Comparison of ENCODE assay signal across 21 cellular contexts in genomic region chr7:125195156-125195555, GRCh38.
DNase-seq lines count a peak whose midpoint lies in the region; ATAC-seq and TF ChIP-seq lines count a peak whose summit lies in the region.
"Had no signal": no experiment of that assay in that cellular context is flagged by ENCODE, and none has a peak within 500 bp of the region (broad histone marks: within the 10 kb centered on the region; RNA-seq: fewer than 3 reads in every experiment).

No MANE protein-coding gene starts in this region.

- in situ Hi-C loops in astrocyte of the spinal cord (cut with HindIII; ENCODE audit: low sequenced_read_pairs), result no loop called here

- DNase-seq in HCEC 1CT (peak; percentile 25), astrocyte of the spinal cord (ENCODE audit: low read depth, low spot score) (peak; percentile 42), fibroblast of the aortic adventitia (ENCODE audit: low read depth) (peak; percentile 13), putamen (ENCODE audit: low spot score) (peak; percentile 7), RPMI8226 (no peak), KG1 (lab: John Stamatoyannopoulos, UW) (no peak)
- no peak for DNase-seq in stimulated activated CD4-positive, alpha-beta T cell treated with anti-CD3 and anti-CD28 coated beads, Interleukin-4, amount 100 ng/mL, for 4 hours
- DNase-seq: BE2C; CD4-positive, CD25-positive, alpha-beta regulatory T cell; COR-L47; DMS 273 treated with DMSO at 0.1 percent for 48 hours; DND-41; HFFc6; NCI-H1048; NCI-H1436; NCI-H2029 treated with DMSO at 0.1 percent for 48 hours; NCI-H446 treated with DMSO at 0.1 percent for 48 hours; NK-92 treated with Interleukin-12 subunit alpha and Interleukin-12 subunit beta, amount 100 ng/mL, for 24 hours; OCI-M1; SIG-M5 had no signal

- ATAC-seq in HG02970 (IDR thresholded peaks at IDR 0.05; ENCODE audit: low FRiP score, unreplicated experiment), result no peak

- H3K4me3 ChIP-seq in astrocyte of the spinal cord (ENCODE audit: low read depth, low read length), result no peak overlapping the region
- no peak overlapping the region for H3K4me3 ChIP-seq in fibroblast of the aortic adventitia (ENCODE audit: low read depth, low read length)

- TF ChIP-seq CTCF in astrocyte of the spinal cord (IDR thresholded peaks at IDR 0.05; ENCODE audit: low read depth, low read length) (no peak), fibroblast of the aortic adventitia (IDR thresholded peaks at IDR 0.05; ENCODE audit: insufficient read depth, low read length) (no peak)

Comparison
In these comparisons a context has a peak if more than half of its experiments do, and no peak if none do; other contexts are left out.
1. DNase-seq: peak in HCEC 1CT (single experiment), astrocyte of the spinal cord (single experiment), fibroblast of the aortic adventitia (single experiment) and putamen (single experiment); none in RPMI8226 (single experiment), KG1 (single experiment) and stimulated activated CD4-positive, alpha-beta T cell treated with anti-CD3 and anti-CD28 coated beads, Interleukin-4, amount 100 ng/mL, for 4 hours (0 of 2).